1 cellular context compared by ENCODE assay signal in the genomic region with DNA sequence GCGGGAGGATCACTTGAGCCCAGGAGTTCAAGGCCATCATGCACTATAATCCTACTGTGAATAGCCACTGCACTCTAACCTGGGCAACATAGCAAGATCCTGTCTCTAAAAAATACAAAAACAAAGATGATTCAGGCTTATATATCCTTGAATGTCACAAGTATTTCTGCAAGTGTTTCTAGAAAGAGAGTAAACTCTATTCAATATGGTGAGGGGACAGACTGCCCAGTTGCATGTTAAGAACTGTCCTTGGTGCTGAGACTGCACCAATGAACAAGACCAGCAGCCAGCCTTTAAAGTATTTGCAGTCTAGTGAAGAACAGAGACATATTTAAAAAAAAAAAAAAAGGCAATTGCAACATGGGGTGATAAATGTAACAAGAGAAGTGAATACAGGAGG.
TF ChIP-seq lines count a peak whose summit lies in the region.

No MANE protein-coding gene starts in this region.

TF ChIP-seq in IMR-90, 13 proteins besides CTCF, POLR2A, EP300 and RAD21:
- TF ChIP-seq, protein P1, sequence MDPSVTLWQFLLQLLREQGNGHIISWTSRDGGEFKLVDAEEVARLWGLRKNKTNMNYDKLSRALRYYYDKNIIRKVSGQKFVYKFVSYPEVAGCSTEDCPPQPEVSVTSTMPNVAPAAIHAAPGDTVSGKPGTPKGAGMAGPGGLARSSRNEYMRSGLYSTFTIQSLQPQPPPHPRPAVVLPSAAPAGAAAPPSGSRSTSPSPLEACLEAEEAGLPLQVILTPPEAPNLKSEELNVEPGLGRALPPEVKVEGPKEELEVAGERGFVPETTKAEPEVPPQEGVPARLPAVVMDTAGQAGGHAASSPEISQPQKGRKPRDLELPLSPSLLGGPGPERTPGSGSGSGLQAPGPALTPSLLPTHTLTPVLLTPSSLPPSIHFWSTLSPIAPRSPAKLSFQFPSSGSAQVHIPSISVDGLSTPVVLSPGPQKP (IDR thresholded peaks at IDR 0.05; ENCODE audit: borderline replicate concordance, low read depth, low read length), result no peak
- TF ChIP-seq CEBPB (IDR thresholded peaks at IDR 0.05; ENCODE audit: low read depth, low read length), result no peak
